In the genomic region with DNA sequence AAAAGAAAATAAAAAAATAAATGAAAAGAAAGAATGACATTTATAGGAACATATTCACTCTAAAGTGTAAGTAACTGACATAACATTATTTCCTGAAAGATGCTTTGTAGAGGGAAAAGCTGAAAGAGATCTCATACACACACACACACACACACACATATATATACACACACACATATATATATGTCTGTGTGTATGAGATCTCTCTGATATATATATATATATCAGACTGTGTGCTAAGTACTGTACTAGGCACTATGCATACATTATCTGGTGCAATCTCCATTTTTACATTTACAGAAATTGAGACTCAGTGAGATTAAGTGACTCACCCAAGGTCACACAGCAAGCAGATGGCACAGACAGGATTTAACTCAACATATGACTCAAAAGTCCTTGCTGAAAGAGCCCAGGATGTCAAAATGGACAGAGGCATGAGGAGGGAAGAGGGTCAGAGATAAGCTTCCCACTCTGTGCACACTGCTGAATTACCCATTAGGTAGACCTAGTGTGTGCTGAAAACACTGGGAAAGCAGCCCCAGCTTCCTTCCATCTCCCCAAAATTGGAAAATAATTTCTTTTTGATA, we compare ENCODE assay signal across 10 cellular contexts. TPM values are rescaled to one million over a fixed set of nuclear protein-coding genes. Genes with fewer than 3 reads are reported as not detected.
DNase-seq lines count a peak whose midpoint lies in the region; ATAC-seq and TF ChIP-seq lines count a peak whose summit lies in the region.
"Had no signal": no experiment of that assay in that cellular context is flagged by ENCODE, and none has a peak within 500 bp of the region (broad histone marks: within the 10 kb centered on the region; RNA-seq: fewer than 3 reads in every experiment).

No MANE protein-coding gene starts in this region.

- H3K27ac ChIP-seq in suprapubic skin = peak overlapping the region; percentile 65

- H3K36me3 Mint-ChIP-seq in T-helper 2 cell treated with Interferon-gamma antibody and Interleukin-4, amounts not matched to agents 5 μg/mL and 100 μg/mL, for 36 hours (ENCODE audit: low read depth) = no peaks in the 10 kb centered on the region
- H3K36me3 Mint-ChIP-seq in activated CD8-positive, alpha-beta T cell treated with anti-CD3 and anti-CD28 coated beads for 36 hours (ENCODE audit: low read depth) = no peaks in the 10 kb centered on the region

- POLR2A ChIA-PET in activated CD8-positive, alpha-beta T cell treated with anti-CD3 and anti-CD28 coated beads for 36 hours (lab: Charles Lee) = interaction anchor here (0.6 to 4.8 kb wide), 8 partner anchors 9 to 127 kb away, joined by 3 to 33 read pairs (median 3); no protein-coding TSS in a partner anchor

- no peak overlapping the region for H3K4me3 Mint-ChIP-seq in T-helper 2 cell treated with Interferon-gamma antibody and Interleukin-4, amounts not matched to agents 5 μg/mL and 100 μg/mL, for 36 hours
- H3K4me3 Mint-ChIP-seq in activated CD8-positive, alpha-beta T cell treated with anti-CD3 and anti-CD28 coated beads for 36 hours = no peak overlapping the region

- H3K9me3 ChIP-seq in suprapubic skin (no peaks in the 10 kb centered on the region), BE2C (no peaks in the 10 kb centered on the region)

- no peaks in the 10 kb centered on the region for H3K36me3 ChIP-seq in suprapubic skin
- H3K36me3 ChIP-seq in BE2C = no peaks in the 10 kb centered on the region

- no peak for TF ChIP-seq CTCF in activated CD8-positive, alpha-beta T cell treated with anti-CD3 and anti-CD28 coated beads for 36 hours (IDR thresholded peaks at IDR 0.05)
- no peak for TF ChIP-seq CTCF in foreskin fibroblast (IDR thresholded peaks at IDR 0.05; ENCODE audit: low read depth, low read length)
- TF ChIP-seq CTCF in suprapubic skin (IDR thresholded peaks at IDR 0.05) = no peak
- no peak for TF ChIP-seq CTCF in BE2C (IDR thresholded peaks at IDR 0.05; ENCODE audit: low read depth, low read length)

- no peaks in the 10 kb centered on the region for H3K9me3 Mint-ChIP-seq in T-helper 2 cell treated with Interferon-gamma antibody and Interleukin-4, amounts not matched to agents 5 μg/mL and 100 μg/mL, for 36 hours
- no peaks in the 10 kb centered on the region for H3K9me3 Mint-ChIP-seq in activated CD8-positive, alpha-beta T cell treated with anti-CD3 and anti-CD28 coated beads for 36 hours

- DNase-seq in T-helper 2 cell treated with Interferon-gamma antibody and Interleukin-4, amounts not matched to agents 5 μg/mL and 100 μg/mL, for 36 hours (ENCODE audit: low spot score) = no peak
- DNase-seq in T-helper 2 cell = no peak
- no peak for DNase-seq in activated CD8-positive, alpha-beta T cell treated with anti-CD3 and anti-CD28 coated beads for 36 hours
- DNase-seq in foreskin fibroblast = peak; percentile 54 to 58
- no peak for DNase-seq in suprapubic skin (ENCODE audit: low spot score in 2 of 2)
- no peak for DNase-seq in BE2C
- no peak for DNase-seq in stimulated activated naive CD4-positive, alpha-beta T cell treated with Interleukin-2 at 50 U/mL for 16 hours (lab: John Stamatoyannopoulos, UW)
- DNase-seq: 8988T, NCI-H1105 had no signal

- peak; percentile 81 for ATAC-seq in activated CD8-positive, alpha-beta T cell treated with anti-CD3 and anti-CD28 coated beads for 36 hours
- no peak for ATAC-seq in HG03439 (IDR thresholded peaks at IDR 0.05; ENCODE audit: unreplicated experiment)

- H3K27ac Mint-ChIP-seq in T-helper 2 cell treated with Interferon-gamma antibody and Interleukin-4, amounts not matched to agents 5 μg/mL and 100 μg/mL, for 36 hours = peak overlapping the region; percentile 0
- peak overlapping the region; percentile 28 for H3K27ac Mint-ChIP-seq in activated CD8-positive, alpha-beta T cell treated with anti-CD3 and anti-CD28 coated beads for 36 hours

- peaks cover 33% of the 10 kb centered on the region for H3K4me1 Mint-ChIP-seq in T-helper 2 cell treated with Interferon-gamma antibody and Interleukin-4, amounts not matched to agents 5 μg/mL and 100 μg/mL, for 36 hours (ENCODE audit: low read depth)
- H3K4me1 Mint-ChIP-seq in activated CD8-positive, alpha-beta T cell treated with anti-CD3 and anti-CD28 coated beads for 36 hours (ENCODE audit: low read depth) = peaks cover 25% of the 10 kb centered on the region

- TF ChIP-seq EP300 in suprapubic skin (IDR thresholded peaks at IDR 0.05) = no peak

- H3K27me3 Mint-ChIP-seq in T-helper 2 cell treated with Interferon-gamma antibody and Interleukin-4, amounts not matched to agents 5 μg/mL and 100 μg/mL, for 36 hours (ENCODE audit: low read depth) = no peaks in the 10 kb centered on the region
- H3K27me3 Mint-ChIP-seq in activated CD8-positive, alpha-beta T cell treated with anti-CD3 and anti-CD28 coated beads for 36 hours = no peaks in the 10 kb centered on the region

- intact Hi-C loops in activated CD8-positive, alpha-beta T cell treated with anti-CD3 and anti-CD28 coated beads for 36 hours (cut with micrococcal nuclease) = no loop called here

- CTCF ChIA-PET in activated CD8-positive, alpha-beta T cell treated with anti-CD3 and anti-CD28 coated beads for 36 hours (lab: Charles Lee) = interaction anchor here (1.0 to 2.7 kb wide), 5 partner anchors 8 to 283 kb away, joined by 3 to 15 read pairs (median 3); no protein-coding TSS in a partner anchor

- H3K4me3 ChIP-seq in foreskin fibroblast (ENCODE audit: low read depth in 1 of 2, low read length in 2 of 2) (no peak overlapping the region), suprapubic skin (no peak overlapping the region), BE2C (ENCODE audit: low read depth, low read length) (no peak overlapping the region)

- H3K4me1 ChIP-seq in suprapubic skin (peaks cover 29% of the 10 kb centered on the region), BE2C (no peaks in the 10 kb centered on the region)

- no peak for TF ChIP-seq POLR2A in suprapubic skin (IDR thresholded peaks at IDR 0.05)

- H3K27me3 ChIP-seq in suprapubic skin (no peaks in the 10 kb centered on the region), BE2C (no peaks in the 10 kb centered on the region)

RNA-seq across cellular contexts. Expression of a gene that starts 15.0 kb away (rescaled TPM):
- 100 to 1,000 TPM; 456 to 470 TPM for total RNA-seq in activated CD8-positive, alpha-beta T cell treated with anti-CD3 and anti-CD28 coated beads for 36 hours
- total RNA-seq in suprapubic skin = 100 to 1,000 TPM in 1 of 4 donors, 10 to 100 TPM in 3; 63.0 to 154 (median 93.3) TPM
- polyA plus RNA-seq in BE2C (2012; ENCODE audit: insufficient read depth, insufficient read length, low read depth) = 21.8 TPM

Comparison
In these comparisons a context has a peak if more than half of its experiments do, and no peak if none do; other contexts are left out.
1. DNase-seq: peak in foreskin fibroblast (2 of 2); none in T-helper 2 cell treated with Interferon-gamma antibody and Interleukin-4, amounts not matched to agents 5 μg/mL and 100 μg/mL, for 36 hours (single experiment), T-helper 2 cell (0 of 5), activated CD8-positive, alpha-beta T cell treated with anti-CD3 and anti-CD28 coated beads for 36 hours (single experiment), suprapubic skin (0 of 2), BE2C (single experiment) and stimulated activated naive CD4-positive, alpha-beta T cell treated with Interleukin-2 at 50 U/mL for 16 hours (single experiment).